8 cellular contexts compared by ENCODE assay signal in the genomic region with DNA sequence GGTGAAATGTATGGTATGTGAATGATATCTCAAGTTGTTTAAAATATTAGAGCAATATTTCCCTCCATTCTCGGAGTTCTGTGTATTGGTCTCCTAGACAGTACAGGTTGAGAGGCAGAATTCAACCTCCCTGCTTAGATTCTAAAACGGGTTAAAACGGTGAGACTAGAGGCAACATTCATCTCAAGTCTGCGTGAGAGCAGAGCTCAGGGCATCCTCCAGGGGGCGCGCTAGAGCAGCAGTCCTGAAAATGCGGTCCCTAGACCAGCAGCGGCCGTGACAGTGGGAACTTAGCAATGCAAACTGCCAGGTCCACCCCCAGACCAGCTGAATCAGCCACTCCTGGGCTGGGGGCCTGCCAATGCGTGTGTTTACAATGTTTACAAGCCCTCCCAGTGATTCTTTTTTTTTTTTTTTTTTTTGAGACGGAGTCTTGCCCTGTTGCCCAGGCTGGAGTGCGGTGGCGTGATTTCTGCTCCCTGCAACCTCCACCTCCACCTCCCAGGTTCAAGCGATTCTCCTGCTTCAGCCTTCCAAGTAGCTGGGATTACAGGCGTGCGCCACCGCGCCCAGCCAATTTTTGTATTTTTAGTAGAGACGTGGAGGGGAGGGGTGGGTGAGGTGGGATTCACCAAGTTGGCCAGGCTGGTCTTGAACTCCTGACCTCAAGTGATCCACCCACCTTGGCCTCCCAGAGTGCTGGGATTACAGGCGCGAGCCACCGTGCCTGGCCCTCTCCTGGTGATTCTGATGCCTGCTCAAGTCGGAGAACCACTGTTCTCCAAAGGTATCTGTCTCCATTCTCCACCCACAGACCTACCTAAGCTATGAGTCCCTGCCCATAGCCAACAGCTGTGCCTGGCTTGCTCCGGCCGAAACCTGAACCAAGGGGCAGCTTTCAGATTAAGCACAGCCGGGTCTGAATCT. TPM values are rescaled to one million over a fixed set of nuclear protein-coding genes. Genes with fewer than 3 reads are reported as not detected.
DNase-seq lines count a peak whose midpoint lies in the region; ATAC-seq and TF ChIP-seq lines count a peak whose summit lies in the region.

No MANE protein-coding gene starts in this region.

- peak in 11 of 12 donors; percentile 84 to 96 (median 91) for TF ChIP-seq CTCF in heart left ventricle (IDR thresholded peaks at IDR 0.05)

- no peak for TF ChIP-seq POLR2A in heart left ventricle (IDR thresholded peaks at IDR 0.05)

- peaks cover 3% of the 10 kb centered on the region for H3K4me1 Mint-ChIP-seq in activated naive CD8-positive, alpha-beta T cell treated with anti-CD3 and anti-CD28 coated beads for 36 hours

- intact Hi-C loops in heart left ventricle (cut with DNase I), result loop anchor here in 9 of 10 donors (1.0 to 10.0 kb wide), 6 partner anchors 26 to 302 kb away; a partner anchor contains a TSS

- H3K27ac ChIP-seq in heart left ventricle, result no peak overlapping the region

- no peak overlapping the region for H3K4me3 ChIP-seq in heart left ventricle

- H3K4me1 ChIP-seq in heart left ventricle, result peaks cover 0 to 5% (median 0%) of the 10 kb centered on the region in 12 donors

- no peaks in the 10 kb centered on the region for H3K27me3 ChIP-seq in heart left ventricle

- ATAC-seq in heart left ventricle, result peak; percentile 70 to 90 (median 86)
- no peak for ATAC-seq in HG03039 (IDR thresholded peaks at IDR 0.05; ENCODE audit: unreplicated experiment)

- no peaks in the 10 kb centered on the region for H3K9me3 ChIP-seq in heart left ventricle

- DNase-seq in NCI-H1436 (lab: John Stamatoyannopoulos, UW) (peak; percentile 39), NCI-H1436 treated with DMSO at 0.1 percent for 48 hours (lab: John Stamatoyannopoulos, UW) (no peak), KG1 (lab: John Stamatoyannopoulos, UW) (peak; percentile 48), T follicular helper cell (ENCODE audit: low read depth) (peak; percentile 72), heart left ventricle (peak; percentile 71 to 91 (median 80)), putamen (ENCODE audit: low spot score) (peak; percentile 39)
- peak; percentile 76 for DNase-seq in activated naive CD8-positive, alpha-beta T cell treated with anti-CD3 and anti-CD28 coated beads for 36 hours

- H3K9me3 Mint-ChIP-seq in activated naive CD8-positive, alpha-beta T cell treated with anti-CD3 and anti-CD28 coated beads for 36 hours, result no peaks in the 10 kb centered on the region

- no peaks in the 10 kb centered on the region for H3K36me3 Mint-ChIP-seq in activated naive CD8-positive, alpha-beta T cell treated with anti-CD3 and anti-CD28 coated beads for 36 hours

- no peak overlapping the region for H3K4me3 Mint-ChIP-seq in activated naive CD8-positive, alpha-beta T cell treated with anti-CD3 and anti-CD28 coated beads for 36 hours

- H3K36me3 ChIP-seq in heart left ventricle, result peaks cover 0 to 12% (median 5%) of the 10 kb centered on the region in 9 donors

- H3K27ac Mint-ChIP-seq in activated naive CD8-positive, alpha-beta T cell treated with anti-CD3 and anti-CD28 coated beads for 36 hours, result no peak overlapping the region

- H3K27me3 Mint-ChIP-seq in activated naive CD8-positive, alpha-beta T cell treated with anti-CD3 and anti-CD28 coated beads for 36 hours, result no peaks in the 10 kb centered on the region

- WGBS in heart left ventricle, 4 donors, result 55 to 57% (median 56%) methylated on average over 25 to 26 of the region's 26 CpGs

RNA-seq across cellular contexts. Expression of a gene that starts 24.2 kb away (rescaled TPM):
- 10 to 100 TPM; 32.6 to 34.8 TPM for total RNA-seq in activated naive CD8-positive, alpha-beta T cell treated with anti-CD3 and anti-CD28 coated beads for 36 hours
- total RNA-seq in heart left ventricle, result 10 to 100 TPM; 44.0 to 93.0 (median 62.0) TPM
- 10 to 100 TPM; 19.2 to 39.2 TPM for polyA plus RNA-seq in heart left ventricle

RNA-seq across cellular contexts. Expression of a gene that starts 27.3 kb away (rescaled TPM):
- total RNA-seq in activated naive CD8-positive, alpha-beta T cell treated with anti-CD3 and anti-CD28 coated beads for 36 hours, result 100 to 1,000 TPM; 148 to 151 TPM
- total RNA-seq in heart left ventricle, result 10 to 100 TPM; 57.3 to 73.5 (median 62.9) TPM
- polyA plus RNA-seq in heart left ventricle, result 10 to 100 TPM; 17.8 to 46.8 TPM

RNA-seq across cellular contexts. Expression of a gene that starts 54.7 kb away (rescaled TPM):
- 100 to 1,000 TPM; 588 to 605 TPM for total RNA-seq in activated naive CD8-positive, alpha-beta T cell treated with anti-CD3 and anti-CD28 coated beads for 36 hours
- total RNA-seq in heart left ventricle, result 100 to 1,000 TPM in 1 of 9 donors, 10 to 100 TPM in 5, 1 to 10 TPM in 3; 6.8 to 120 (median 11.0) TPM
- polyA plus RNA-seq in heart left ventricle, result 10 to 100 TPM in 1 of 2 donors, 1 to 10 TPM in 1; 5.2 to 23.8 TPM

Comparison
In these comparisons a context has a peak if more than half of its experiments do, and no peak if none do; other contexts are left out.
1. RNA of a gene that starts 54.7 kb away (total RNA-seq): 588 to 605 TPM in activated naive CD8-positive, alpha-beta T cell treated with anti-CD3 and anti-CD28 coated beads for 36 hours; 6.8 to 120 TPM in heart left ventricle; every median in the first group is over 4 times any median in the second.